ENCODE assay signal across 8 cellular contexts in the genomic region with DNA sequence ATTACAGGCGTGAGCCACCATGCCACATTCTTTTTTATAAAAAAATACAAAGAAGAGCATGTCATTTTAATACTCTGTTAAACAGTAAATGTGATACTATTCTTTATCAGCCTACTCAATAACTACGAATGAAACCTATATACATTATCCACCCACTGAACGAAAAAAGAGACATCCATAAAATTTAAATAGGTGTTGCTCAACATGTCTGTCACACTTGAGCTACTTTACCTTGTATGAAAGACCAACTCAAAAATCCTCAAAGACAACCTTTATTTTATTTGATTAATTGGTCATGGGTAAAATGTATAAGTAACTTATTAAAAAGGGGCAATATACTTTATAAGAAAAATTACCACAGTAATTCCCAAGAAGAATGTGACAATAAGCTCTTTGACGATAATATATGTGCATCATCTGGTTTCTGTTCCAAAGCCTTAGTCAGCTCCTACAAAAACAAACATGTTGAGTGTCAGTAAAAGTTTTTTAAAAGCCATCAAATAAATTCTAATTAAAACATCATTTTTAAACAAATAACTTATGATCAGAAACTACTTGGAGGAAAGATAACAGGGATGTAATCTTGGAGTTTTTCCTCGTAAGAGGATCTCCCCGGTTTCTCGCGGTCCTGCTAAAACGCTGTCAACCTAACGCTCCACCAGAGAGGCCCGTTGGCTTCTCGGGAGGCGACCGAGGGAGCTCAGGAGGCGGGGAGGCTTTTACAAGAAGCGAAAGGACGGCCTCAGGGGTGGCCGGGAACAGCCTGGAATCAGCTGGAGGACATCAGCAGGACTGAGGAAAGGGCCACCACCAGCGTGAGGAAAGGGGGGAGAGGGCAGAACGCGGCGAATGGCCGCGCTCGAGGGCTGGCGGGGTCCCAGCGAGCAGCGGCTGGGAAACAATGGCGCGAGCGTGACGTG. TPM values are rescaled to one million over a fixed set of nuclear protein-coding genes. Genes with fewer than 3 reads are reported as not detected.
DNase-seq lines count a peak whose midpoint lies in the region; ATAC-seq, FAIRE-seq and TF ChIP-seq lines count a peak whose summit lies in the region.

No MANE protein-coding gene starts in this region.

- TF ChIP-seq CTCF in endothelial cell of umbilical vein (IDR thresholded peaks at IDR 0.05; ENCODE audit: extremely low read depth in 1 of 2, insufficient read depth in 1 of 2, low read depth in 1 of 2, low read length in 2 of 2), result no peak

- peak; percentile 86 for ATAC-seq in stimulated activated effector memory CD8-positive, alpha-beta T cell treated with anti-CD3 and anti-CD28 coated beads, Interleukin-12 subunit alpha, Interleukin-12 subunit beta, amount 100 ng/mL, for 72 hours
- no peak for ATAC-seq in GM19455 (IDR thresholded peaks at IDR 0.05; ENCODE audit: unreplicated experiment)

- no peaks in the 10 kb centered on the region for H3K4me1 Mint-ChIP-seq in stimulated activated effector memory CD8-positive, alpha-beta T cell treated with anti-CD3 and anti-CD28 coated beads, Interleukin-12 subunit alpha, Interleukin-12 subunit beta, amount 100 ng/mL, for 72 hours

- peak; percentile 83 for TF ChIP-seq POLR2A in endothelial cell of umbilical vein (IDR thresholded peaks at IDR 0.05; ENCODE audit: low read depth, low read length)

- H3K9me3 ChIP-seq in endothelial cell of umbilical vein (replicated peaks; ENCODE audit: control insufficient read depth, insufficient read depth, low read length), result no peaks in the 10 kb centered on the region

- peak; percentile 80 for DNase-seq in COLO668 (lab: John Stamatoyannopoulos, UW; ENCODE audit: unreplicated experiment)
- peak; percentile 43 for DNase-seq in HEK293T (ENCODE audit: extremely low spot score)
- peak; percentile 52 for DNase-seq in NCI-H526 treated with DMSO at 0.1 percent for 48 hours (lab: John Stamatoyannopoulos, UW)
- peak; percentile 7 for DNase-seq in activated T-cell treated with anti-CD3 and anti-CD28 coated beads for 24 hours (ENCODE audit: low read depth)
- DNase-seq in endothelial cell of umbilical vein (ENCODE audit: low read depth, low spot score), result peak; percentile 78
- peak; percentile 73 for DNase-seq in medulla oblongata (ENCODE audit: extremely low spot score)
- DNase-seq in stimulated activated effector memory CD8-positive, alpha-beta T cell treated with anti-CD3 and anti-CD28 coated beads, Interleukin-12 subunit alpha, Interleukin-12 subunit beta, amount 100 ng/mL, for 72 hours (ENCODE audit: low spot score in 2 of 2), result peak; percentile 30 to 74

- H3K79me2 ChIP-seq in endothelial cell of umbilical vein (ENCODE audit: control insufficient read depth, insufficient read depth, low read length), result peaks cover 2% of the 10 kb centered on the region

- H2AFZ ChIP-seq in endothelial cell of umbilical vein (ENCODE audit: low read depth, low read length), result peak overlapping the region; percentile 97

- CTCF ChIA-PET in HEK293T (lab: Yijun Ruan, JAX), result no interaction called here
- CTCF ChIA-PET in endothelial cell of umbilical vein (lab: Charles Lee), result interaction anchor here (0.7 to 2.0 kb wide), 6 partner anchors 8 to 58 kb away, joined by 3 to 9 read pairs (median 4); a partner anchor contains a TSS

- no peaks in the 10 kb centered on the region for H4K20me1 ChIP-seq in endothelial cell of umbilical vein (replicated peaks; ENCODE audit: control insufficient read depth, extremely low read depth, insufficient read depth, low read length)

- peak overlapping the region; percentile 75 to 84 (median 79) for H3K4me3 ChIP-seq in endothelial cell of umbilical vein (replicated peaks in 1 of 3; ENCODE audit: insufficient read depth in 1 of 3, low read depth in 1 of 3, low read length in 3 of 3)

- no peaks in the 10 kb centered on the region for H3K27me3 ChIP-seq in endothelial cell of umbilical vein (ENCODE audit: control insufficient read depth in 2 of 2, insufficient read depth in 2 of 2, low read length in 2 of 2)

- H3K36me3 Mint-ChIP-seq in stimulated activated effector memory CD8-positive, alpha-beta T cell treated with anti-CD3 and anti-CD28 coated beads, Interleukin-12 subunit alpha, Interleukin-12 subunit beta, amount 100 ng/mL, for 72 hours, result peaks cover 4% of the 10 kb centered on the region

- intact Hi-C loops in endothelial cell of umbilical vein (cut with micrococcal nuclease), result loop anchor here (10.0 kb wide), 1 partner anchor 106 kb away; a partner anchor contains a TSS

- peaks cover 28% of the 10 kb centered on the region for H3K4me1 ChIP-seq in endothelial cell of umbilical vein (ENCODE audit: control insufficient read depth, extremely low read depth, insufficient read depth, low read length)

- H3K9me1 ChIP-seq in endothelial cell of umbilical vein (replicated peaks; ENCODE audit: control insufficient read depth, extremely low read depth, insufficient read depth, low read length), result no peaks in the 10 kb centered on the region

- POLR2A ChIA-PET in HEK293T (lab: Yijun Ruan, JAX) (interaction anchor here (1.4 to 1.6 kb wide), 2 partner anchors 14 to 37 kb away, joined by 5 to 10 read pairs; a partner anchor contains a TSS), endothelial cell of umbilical vein (lab: Charles Lee) (interaction anchor here (1.0 to 1.1 kb wide), 2 partner anchors 29 to 37 kb away, joined by 3 to 5 read pairs; a partner anchor contains a TSS)

- peak overlapping the region; percentile 100 for H3K27ac ChIP-seq in endothelial cell of umbilical vein (ENCODE audit: insufficient read depth, low read depth, low read length)

- peak overlapping the region; percentile 89 for H3K4me3 Mint-ChIP-seq in stimulated activated effector memory CD8-positive, alpha-beta T cell treated with anti-CD3 and anti-CD28 coated beads, Interleukin-12 subunit alpha, Interleukin-12 subunit beta, amount 100 ng/mL, for 72 hours

- H3K27ac Mint-ChIP-seq in stimulated activated effector memory CD8-positive, alpha-beta T cell treated with anti-CD3 and anti-CD28 coated beads, Interleukin-12 subunit alpha, Interleukin-12 subunit beta, amount 100 ng/mL, for 72 hours, result peak overlapping the region; percentile 95

- H3K9ac ChIP-seq in endothelial cell of umbilical vein (replicated peaks; ENCODE audit: extremely low read depth, insufficient read depth, low read length), result peak overlapping the region; percentile 100

- no peaks in the 10 kb centered on the region for H3K36me3 ChIP-seq in endothelial cell of umbilical vein (ENCODE audit: control insufficient read depth in 2 of 2, extremely low read depth in 1 of 2, insufficient read depth in 2 of 2, low read length in 2 of 2)

- no peaks in the 10 kb centered on the region for H3K9me3 Mint-ChIP-seq in stimulated activated effector memory CD8-positive, alpha-beta T cell treated with anti-CD3 and anti-CD28 coated beads, Interleukin-12 subunit alpha, Interleukin-12 subunit beta, amount 100 ng/mL, for 72 hours

- BruUV-seq in endothelial cell of umbilical vein (replicated peaks; lab: Mats Ljungman, UMichigan), result TSS peak; percentile 68

- dilution Hi-C loops in endothelial cell of umbilical vein (cut with MboI; ENCODE audit: extremely low pct_ligation_motif_present, low sequenced_read_pairs), result no loop called here

- no peak for FAIRE-seq in endothelial cell of umbilical vein (lab: Jason Lieb, UNC)

- peak overlapping the region; percentile 98 for H3K4me2 ChIP-seq in endothelial cell of umbilical vein (ENCODE audit: insufficient read depth, low read length)

TF ChIP-seq in HEK293T, 16 proteins besides CTCF, POLR2A, EP300 and RAD21:
- TF ChIP-seq ZNF384 (IDR thresholded peaks at IDR 0.05) (no peak), L3MBTL2 (conservative IDR thresholded peaks at IDR 0.05) (peak; percentile 70)
- TF ChIP-seq, protein P1, sequence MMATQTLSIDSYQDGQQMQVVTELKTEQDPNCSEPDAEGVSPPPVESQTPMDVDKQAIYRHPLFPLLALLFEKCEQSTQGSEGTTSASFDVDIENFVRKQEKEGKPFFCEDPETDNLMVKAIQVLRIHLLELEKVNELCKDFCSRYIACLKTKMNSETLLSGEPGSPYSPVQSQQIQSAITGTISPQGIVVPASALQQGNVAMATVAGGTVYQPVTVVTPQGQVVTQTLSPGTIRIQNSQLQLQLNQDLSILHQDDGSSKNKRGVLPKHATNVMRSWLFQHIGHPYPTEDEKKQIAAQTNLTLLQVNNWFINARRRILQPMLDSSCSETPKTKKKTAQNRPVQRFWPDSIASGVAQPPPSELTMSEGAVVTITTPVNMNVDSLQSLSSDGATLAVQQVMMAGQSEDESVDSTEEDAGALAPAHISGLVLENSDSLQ (IDR thresholded peaks at IDR 0.05), result peak; percentile 47; the same call in 1 of the 2 replicates

TF ChIP-seq in endothelial cell of umbilical vein, 7 proteins besides CTCF, POLR2A, EP300 and RAD21:
- TF ChIP-seq POLR2AphosphoS5 (IDR thresholded peaks at IDR 0.05; ENCODE audit: insufficient read depth, low read depth, low read length) (peak; percentile 66), MYC (IDR thresholded peaks at IDR 0.05; ENCODE audit: low read depth, low read length) (no peak)

RNA-seq across cellular contexts. Expression of a gene that starts 13.5 kb away (rescaled TPM):
- total RNA-seq in endothelial cell of umbilical vein, result 10.9 and 12.2 TPM in 2 replicates
- 0.92 and 1.4 TPM in 2 replicates for polyA plus RNA-seq in endothelial cell of umbilical vein
- polyA plus RNA-seq in endothelial cell of umbilical vein (2011; cell fraction: cytosol; rRNA removed), result 2.3 and 2.5 TPM in 2 replicates
- polyA plus RNA-seq in endothelial cell of umbilical vein (2011; cell fraction: nucleus; rRNA removed), result 7.8 and 7.9 TPM in 2 replicates
- polyA plus RNA-seq in endothelial cell of umbilical vein (2012), result 6.8 and 9.1 TPM in 2 replicates
- polyA minus RNA-seq in endothelial cell of umbilical vein, result 2.7 and 4.2 TPM in 2 replicates
- polyA minus RNA-seq in endothelial cell of umbilical vein (2011; cell fraction: cytosol; rRNA and poly(A)+ RNA removed), result 17.9 TPM
- 9.3 and 17.1 TPM in 2 replicates for polyA minus RNA-seq in endothelial cell of umbilical vein (2011; cell fraction: nucleus; rRNA and poly(A)+ RNA removed)

RNA-seq across cellular contexts. Expression of a gene that starts 36.8 kb away (rescaled TPM):
- total RNA-seq in endothelial cell of umbilical vein, result 42.3 and 45.1 TPM in 2 replicates
- 35.7 and 39.8 TPM in 2 replicates for polyA plus RNA-seq in endothelial cell of umbilical vein
- polyA plus RNA-seq in endothelial cell of umbilical vein (2011; cell fraction: cytosol; rRNA removed), result 32.2 and 32.9 TPM in 2 replicates
- polyA plus RNA-seq in endothelial cell of umbilical vein (2011; cell fraction: nucleus; rRNA removed), result 107 TPM in 2 replicates
- polyA plus RNA-seq in endothelial cell of umbilical vein (2012), result 35.2 and 42.5 TPM in 2 replicates
- polyA minus RNA-seq in endothelial cell of umbilical vein, result 43.9 and 45.4 TPM in 2 replicates
- 28.8 TPM for polyA minus RNA-seq in endothelial cell of umbilical vein (2011; cell fraction: cytosol; rRNA and poly(A)+ RNA removed)
- 37.9 and 40.6 TPM in 2 replicates for polyA minus RNA-seq in endothelial cell of umbilical vein (2011; cell fraction: nucleus; rRNA and poly(A)+ RNA removed)

Comparison
In these comparisons a context has a peak if more than half of its experiments do, and no peak if none do; other contexts are left out.
1. DNase-seq: peak in every context shown above with its lines; median percentile 80 in COLO668; 78 in endothelial cell of umbilical vein; 73 in medulla oblongata; 52 in NCI-H526 treated with DMSO at 0.1 percent for 48 hours; 52 in stimulated activated effector memory CD8-positive, alpha-beta T cell treated with anti-CD3 and anti-CD28 coated beads, Interleukin-12 subunit alpha, Interleukin-12 subunit beta, amount 100 ng/mL, for 72 hours; 43 in HEK293T; 7 in activated T-cell treated with anti-CD3 and anti-CD28 coated beads for 24 hours.